ENCODE assay signal across 19 cellular contexts in the genomic region with DNA sequence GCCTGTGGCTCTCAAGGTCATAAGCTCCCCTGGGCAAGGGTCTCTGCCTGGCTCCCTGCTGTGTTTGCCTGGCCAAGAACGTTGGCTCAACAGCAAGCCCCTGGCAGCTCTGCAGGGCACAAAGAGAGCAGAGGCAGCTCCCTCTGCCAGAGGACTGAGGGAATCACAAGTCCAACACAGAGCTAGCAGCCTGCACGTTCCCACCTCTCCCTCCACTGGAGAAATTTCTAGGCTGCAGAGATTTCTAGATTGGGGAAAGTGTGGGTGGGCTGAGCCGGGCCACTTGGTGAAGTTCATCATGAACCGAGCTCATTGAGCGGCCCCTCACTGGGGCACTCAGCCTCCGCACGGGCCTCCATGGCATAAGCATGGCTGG. TPM values are rescaled to one million over a fixed set of nuclear protein-coding genes. Genes with fewer than 3 reads are reported as not detected.
DNase-seq lines count a peak whose midpoint lies in the region; ATAC-seq and TF ChIP-seq lines count a peak whose summit lies in the region.
"Had no signal": no experiment of that assay in that cellular context is flagged by ENCODE, and none has a peak within 500 bp of the region (broad histone marks: within the 10 kb centered on the region; RNA-seq: fewer than 3 reads in every experiment).

No MANE protein-coding gene starts in this region.

- H3K27ac Mint-ChIP-seq in chondrocyte (ENCODE audit: unreplicated experiment) = no peak overlapping the region
- H3K27ac Mint-ChIP-seq: activated CD8-positive, alpha-beta T cell treated with anti-CD3 and anti-CD28 coated beads for 36 hours; CD4-positive, alpha-beta T cell; stimulated activated naive CD8-positive, alpha-beta T cell treated with anti-CD3 and anti-CD28 coated beads, Interleukin-15, amount 100 ng/mL, for 72 hours had no signal

- no peak overlapping the region for H3K4me3 ChIP-seq in heart right ventricle
- H3K4me3 ChIP-seq in retinal pigment epithelial cell (ENCODE audit: low read length) = no peak overlapping the region
- H3K4me3 ChIP-seq: A549, colonic mucosa, pancreas had no signal

- H3K4me3 Mint-ChIP-seq in chondrocyte (ENCODE audit: unreplicated experiment) = no peak overlapping the region
- H3K4me3 Mint-ChIP-seq: activated CD8-positive, alpha-beta T cell treated with anti-CD3 and anti-CD28 coated beads for 36 hours; CD4-positive, alpha-beta T cell; stimulated activated naive CD8-positive, alpha-beta T cell treated with anti-CD3 and anti-CD28 coated beads, Interleukin-15, amount 100 ng/mL, for 72 hours had no signal

- H3K36me3 ChIP-seq in heart right ventricle = peaks cover 0 to 95% (median 54%) of the 10 kb centered on the region in 9 donors

- no peaks in the 10 kb centered on the region for H3K9me3 ChIP-seq in heart right ventricle
- H3K9me3 ChIP-seq: A549, colonic mucosa, pancreas had no signal

- no peak; the same call in 1 of the 2 replicates for TF ChIP-seq CTCF in 22Rv1 (IDR thresholded peaks at IDR 0.05)
- peak; percentile 24 for TF ChIP-seq CTCF in chondrocyte (IDR thresholded peaks at IDR 0.05)
- TF ChIP-seq CTCF in heart right ventricle (IDR thresholded peaks at IDR 0.05) = peak in 7 of 9 donors; percentile 9 to 41 (median 36)
- TF ChIP-seq CTCF in retinal pigment epithelial cell (conservative IDR thresholded peaks at IDR 0.05; ENCODE audit: low read depth, low read length) = peak; percentile 12

- no peaks in the 10 kb centered on the region for H3K9me3 Mint-ChIP-seq in chondrocyte (ENCODE audit: low read depth)
- H3K9me3 Mint-ChIP-seq: activated CD8-positive, alpha-beta T cell treated with anti-CD3 and anti-CD28 coated beads for 36 hours; CD4-positive, alpha-beta T cell; stimulated activated naive CD8-positive, alpha-beta T cell treated with anti-CD3 and anti-CD28 coated beads, Interleukin-15, amount 100 ng/mL, for 72 hours had no signal

- peaks cover 15% of the 10 kb centered on the region for H3K36me3 Mint-ChIP-seq in chondrocyte (ENCODE audit: low read depth)

- 59 to 60% methylated on average over 7 of the region's 7 CpGs for WGBS in heart right ventricle, 2 donors

- intact Hi-C loops in heart right ventricle (cut with DNase I) = no loop called here

- peak in 5 of 8 donors; percentile 14 to 50 (median 35) for ATAC-seq in heart right ventricle
- no peak for ATAC-seq in GM19324 (IDR thresholded peaks at IDR 0.05; ENCODE audit: low FRiP score, unreplicated experiment)
- ATAC-seq in HG02981 (IDR thresholded peaks at IDR 0.05; ENCODE audit: unreplicated experiment) = no peak
- no peak for ATAC-seq in HG03521 (IDR thresholded peaks at IDR 0.05; ENCODE audit: unreplicated experiment)
- ATAC-seq: activated CD8-positive, alpha-beta T cell treated with anti-CD3 and anti-CD28 coated beads for 36 hours; pancreas had no signal

- peaks cover 4 to 55% (median 22%) of the 10 kb centered on the region in 9 donors for H3K4me1 ChIP-seq in heart right ventricle
- H3K4me1 ChIP-seq: A549, colonic mucosa had no signal

- H3K27ac ChIP-seq in 22Rv1 (peak overlapping the region; percentile 78), heart right ventricle (peak overlapping the region in 7 of 10 donors; percentile 25 to 42 (median 34))
- H3K27ac ChIP-seq: A549, colonic mucosa, pancreas had no signal

- no peaks in the 10 kb centered on the region for H3K27me3 ChIP-seq in heart right ventricle
- H3K27me3 ChIP-seq: colonic mucosa, pancreas had no signal

- H3K27me3 Mint-ChIP-seq in chondrocyte (ENCODE audit: low read depth) = no peaks in the 10 kb centered on the region
- H3K27me3 Mint-ChIP-seq: activated CD8-positive, alpha-beta T cell treated with anti-CD3 and anti-CD28 coated beads for 36 hours; CD4-positive, alpha-beta T cell; stimulated activated naive CD8-positive, alpha-beta T cell treated with anti-CD3 and anti-CD28 coated beads, Interleukin-15, amount 100 ng/mL, for 72 hours had no signal

- peaks cover 7% of the 10 kb centered on the region for H3K4me1 Mint-ChIP-seq in chondrocyte (ENCODE audit: low read depth)
- H3K4me1 Mint-ChIP-seq: stimulated activated naive CD8-positive, alpha-beta T cell treated with anti-CD3 and anti-CD28 coated beads, Interleukin-15, amount 100 ng/mL, for 72 hours had no signal

- DNase-seq in chondrocyte (ENCODE audit: low spot score) = no peak
- no peak for DNase-seq in heart right ventricle
- no peak for DNase-seq in retinal pigment epithelial cell (ENCODE audit: low read depth)
- no peak for DNase-seq in AML-193 (lab: John Stamatoyannopoulos, UW)
- DNase-seq: activated CD8-positive, alpha-beta T cell treated with anti-CD3 and anti-CD28 coated beads for 36 hours; CD4-positive, alpha-beta T cell; colonic mucosa; DMS79; hippocampal formation; kidney glomerular epithelial cell; NCI-H2029; NCI-H526 treated with DMSO at 0.1 percent for 48 hours; stimulated activated naive CD8-positive, alpha-beta T cell treated with anti-CD3 and anti-CD28 coated beads, Interleukin-15, amount 100 ng/mL, for 72 hours had no signal

RNA-seq across cellular contexts. Expression of a gene that starts 19.8 kb away (rescaled TPM):
- 68.6 to 84.3 TPM (median 68.6 TPM) in 3 replicates for total RNA-seq in chondrocyte
- 10 to 100 TPM; 43.5 to 64.9 (median 54.5) TPM for total RNA-seq in heart right ventricle
- polyA plus RNA-seq in heart right ventricle = 10 to 100 TPM; 44.5 to 88.8 TPM

RNA-seq across cellular contexts. Expression of a gene that starts 20.2 kb away (rescaled TPM):
- total RNA-seq in chondrocyte = 3.4 to 9.9 TPM (median 6.6 TPM) in 3 replicates
- 1 to 10 TPM; 1.0 to 4.4 (median 3.0) TPM for total RNA-seq in heart right ventricle
- polyA plus RNA-seq in heart right ventricle = 1 to 10 TPM; 2.0 to 4.2 TPM

Comparison
In these comparisons a context has a peak if more than half of its experiments do, and no peak if none do; other contexts are left out.
1. ATAC-seq: peak in heart right ventricle (5 of 8); none in GM19324 (single experiment), HG02981 (single experiment) and HG03521 (single experiment).